Comparison of ENCODE assay signal across 1 cellular context in genomic region chr17:79789943-79790804, GRCh38.
A peak's percentile ranks its signal among the peaks of the same experiment; 100 is the strongest.
TF ChIP-seq lines count a peak whose summit lies in the region.

No MANE protein-coding gene starts in this region.

TF ChIP-seq in HepG2, 621 proteins besides CTCF, POLR2A, EP300 and RAD21 (continued from another document and continues in another):
- TF ChIP-seq, protein P1, sequence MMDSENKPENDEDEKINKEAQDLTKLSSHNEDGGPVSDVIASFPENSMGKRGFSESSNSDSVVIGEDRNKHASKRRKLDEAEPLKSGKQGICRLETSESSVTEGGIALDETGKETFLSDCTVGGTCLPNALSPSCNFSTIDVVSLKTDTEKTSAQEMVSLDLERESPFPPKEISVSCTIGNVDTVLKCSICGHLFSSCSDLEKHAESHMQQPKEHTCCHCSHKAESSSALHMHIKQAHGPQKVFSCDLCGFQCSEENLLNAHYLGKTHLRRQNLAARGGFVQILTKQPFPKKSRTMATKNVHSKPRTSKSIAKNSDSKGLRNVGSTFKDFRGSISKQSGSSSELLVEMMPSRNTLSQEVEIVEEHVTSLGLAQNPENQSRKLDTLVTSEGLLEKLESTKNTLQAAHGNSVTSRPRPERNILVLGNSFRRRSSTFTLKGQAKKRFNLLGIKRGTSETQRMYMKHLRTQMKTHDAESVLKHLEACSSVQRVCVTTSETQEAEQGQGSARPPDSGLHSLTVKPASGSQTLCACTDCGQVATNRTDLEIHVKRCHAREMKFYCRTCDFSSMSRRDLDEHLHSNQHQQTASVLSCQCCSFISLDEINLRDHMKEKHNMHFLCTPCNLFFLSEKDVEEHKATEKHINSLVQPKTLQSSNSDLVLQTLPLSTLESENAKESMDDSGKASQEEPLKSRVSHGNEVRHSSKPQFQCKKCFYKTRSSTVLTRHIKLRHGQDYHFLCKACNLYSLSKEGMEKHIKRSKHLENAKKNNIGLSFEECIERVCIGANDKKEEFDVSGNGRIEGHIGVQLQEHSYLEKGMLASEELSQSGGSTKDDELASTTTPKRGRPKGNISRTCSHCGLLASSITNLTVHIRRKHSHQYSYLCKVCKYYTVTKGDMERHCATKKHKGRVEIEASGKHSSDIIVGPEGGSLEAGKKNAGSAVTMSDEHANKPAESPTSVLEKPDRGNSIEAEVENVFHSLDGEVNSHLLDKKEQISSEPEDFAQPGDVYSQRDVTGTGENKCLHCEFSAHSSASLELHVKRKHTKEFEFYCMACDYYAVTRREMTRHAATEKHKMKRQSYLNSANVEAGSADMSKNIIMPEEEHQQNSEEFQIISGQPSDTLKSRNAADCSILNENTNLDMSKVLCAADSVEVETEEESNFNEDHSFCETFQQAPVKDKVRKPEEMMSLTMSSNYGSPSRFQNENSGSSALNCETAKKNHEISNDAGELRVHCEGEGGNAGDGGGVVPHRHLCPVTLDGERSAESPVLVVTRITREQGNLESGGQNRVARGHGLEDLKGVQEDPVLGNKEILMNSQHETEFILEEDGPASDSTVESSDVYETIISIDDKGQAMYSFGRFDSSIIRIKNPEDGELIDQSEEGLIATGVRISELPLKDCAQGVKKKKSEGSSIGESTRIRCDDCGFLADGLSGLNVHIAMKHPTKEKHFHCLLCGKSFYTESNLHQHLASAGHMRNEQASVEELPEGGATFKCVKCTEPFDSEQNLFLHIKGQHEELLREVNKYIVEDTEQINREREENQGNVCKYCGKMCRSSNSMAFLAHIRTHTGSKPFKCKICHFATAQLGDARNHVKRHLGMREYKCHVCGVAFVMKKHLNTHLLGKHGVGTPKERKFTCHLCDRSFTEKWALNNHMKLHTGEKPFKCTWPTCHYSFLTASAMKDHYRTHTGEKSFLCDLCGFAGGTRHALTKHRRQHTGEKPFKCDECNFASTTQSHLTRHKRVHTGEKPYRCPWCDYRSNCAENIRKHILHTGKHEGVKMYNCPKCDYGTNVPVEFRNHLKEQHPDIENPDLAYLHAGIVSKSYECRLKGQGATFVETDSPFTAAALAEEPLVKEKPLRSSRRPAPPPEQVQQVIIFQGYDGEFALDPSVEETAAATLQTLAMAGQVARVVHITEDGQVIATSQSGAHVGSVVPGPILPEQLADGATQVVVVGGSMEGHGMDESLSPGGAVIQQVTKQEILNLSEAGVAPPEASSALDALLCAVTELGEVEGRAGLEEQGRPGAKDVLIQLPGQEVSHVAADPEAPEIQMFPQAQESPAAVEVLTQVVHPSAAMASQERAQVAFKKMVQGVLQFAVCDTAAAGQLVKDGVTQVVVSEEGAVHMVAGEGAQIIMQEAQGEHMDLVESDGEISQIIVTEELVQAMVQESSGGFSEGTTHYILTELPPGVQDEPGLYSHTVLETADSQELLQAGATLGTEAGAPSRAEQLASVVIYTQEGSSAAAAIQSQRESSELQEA (CRISPR knock-in tag; IDR thresholded peaks at IDR 0.05; ENCODE audit: not compliant biosample characterization), result no peak
- no peak for TF ChIP-seq NFYC (CRISPR knock-in tag; IDR thresholded peaks at IDR 0.05)
- 0 out of 2 replicates have a peak, but pooled peaks have one; percentile 60 for TF ChIP-seq ZBTB10 (CRISPR knock-in tag; IDR thresholded peaks at IDR 0.05; ENCODE audit: borderline replicate concordance)
- TF ChIP-seq ZEB1 (IDR thresholded peaks at IDR 0.05; ENCODE audit: insufficient replicate concordance, low read depth), result no peak
- no peak for TF ChIP-seq PCBP2 (optimal IDR thresholded peaks at IDR 0.05; ENCODE audit: low read depth, low read length, poor library complexity, severe bottlenecking)
- TF ChIP-seq NR1H2 (CRISPR knock-in tag; IDR thresholded peaks at IDR 0.05; ENCODE audit: borderline replicate concordance, low read depth), result no peak
- peak; percentile 85; the same call in 1 of the 2 replicates for TF ChIP-seq RNF2 (conservative IDR thresholded peaks at IDR 0.05; ENCODE audit: low read depth)
- TF ChIP-seq TP53 (CRISPR knock-in tag; conservative IDR thresholded peaks at IDR 0.05), result no peak
- TF ChIP-seq, protein P2, sequence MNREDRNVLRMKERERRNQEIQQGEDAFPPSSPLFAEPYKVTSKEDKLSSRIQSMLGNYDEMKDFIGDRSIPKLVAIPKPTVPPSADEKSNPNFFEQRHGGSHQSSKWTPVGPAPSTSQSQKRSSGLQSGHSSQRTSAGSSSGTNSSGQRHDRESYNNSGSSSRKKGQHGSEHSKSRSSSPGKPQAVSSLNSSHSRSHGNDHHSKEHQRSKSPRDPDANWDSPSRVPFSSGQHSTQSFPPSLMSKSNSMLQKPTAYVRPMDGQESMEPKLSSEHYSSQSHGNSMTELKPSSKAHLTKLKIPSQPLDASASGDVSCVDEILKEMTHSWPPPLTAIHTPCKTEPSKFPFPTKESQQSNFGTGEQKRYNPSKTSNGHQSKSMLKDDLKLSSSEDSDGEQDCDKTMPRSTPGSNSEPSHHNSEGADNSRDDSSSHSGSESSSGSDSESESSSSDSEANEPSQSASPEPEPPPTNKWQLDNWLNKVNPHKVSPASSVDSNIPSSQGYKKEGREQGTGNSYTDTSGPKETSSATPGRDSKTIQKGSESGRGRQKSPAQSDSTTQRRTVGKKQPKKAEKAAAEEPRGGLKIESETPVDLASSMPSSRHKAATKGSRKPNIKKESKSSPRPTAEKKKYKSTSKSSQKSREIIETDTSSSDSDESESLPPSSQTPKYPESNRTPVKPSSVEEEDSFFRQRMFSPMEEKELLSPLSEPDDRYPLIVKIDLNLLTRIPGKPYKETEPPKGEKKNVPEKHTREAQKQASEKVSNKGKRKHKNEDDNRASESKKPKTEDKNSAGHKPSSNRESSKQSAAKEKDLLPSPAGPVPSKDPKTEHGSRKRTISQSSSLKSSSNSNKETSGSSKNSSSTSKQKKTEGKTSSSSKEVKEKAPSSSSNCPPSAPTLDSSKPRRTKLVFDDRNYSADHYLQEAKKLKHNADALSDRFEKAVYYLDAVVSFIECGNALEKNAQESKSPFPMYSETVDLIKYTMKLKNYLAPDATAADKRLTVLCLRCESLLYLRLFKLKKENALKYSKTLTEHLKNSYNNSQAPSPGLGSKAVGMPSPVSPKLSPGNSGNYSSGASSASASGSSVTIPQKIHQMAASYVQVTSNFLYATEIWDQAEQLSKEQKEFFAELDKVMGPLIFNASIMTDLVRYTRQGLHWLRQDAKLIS (CRISPR knock-in tag; IDR thresholded peaks at IDR 0.05), result no peak
- no peak for TF ChIP-seq CREB1 (IDR thresholded peaks at IDR 0.05)
- no peak for TF ChIP-seq CREB1 (CRISPR knock-in tag; IDR thresholded peaks at IDR 0.05)
- no peak for TF ChIP-seq ZNF543 (CRISPR knock-in tag; IDR thresholded peaks at IDR 0.05)
- peak; percentile 14; the same call in 1 of the 2 replicates for TF ChIP-seq ZNF768 (CRISPR knock-in tag; IDR thresholded peaks at IDR 0.05)
- no peak for TF ChIP-seq PREB (CRISPR knock-in tag; IDR thresholded peaks at IDR 0.05)
- no peak for TF ChIP-seq BCLAF1 (IDR thresholded peaks at IDR 0.05)
- no peak for TF ChIP-seq CHD2 (IDR thresholded peaks at IDR 0.05; ENCODE audit: low read depth, low read length)
- no peak for TF ChIP-seq KAT7 (CRISPR knock-in tag; IDR thresholded peaks at IDR 0.05; ENCODE audit: borderline replicate concordance)
- TF ChIP-seq SIN3B (IDR thresholded peaks at IDR 0.05; ENCODE audit: low read length), result no peak
- no peak; the same call in 1 of the 2 replicates for TF ChIP-seq ZNF296 (CRISPR knock-in tag; conservative IDR thresholded peaks at IDR 0.05)
- TF ChIP-seq ZNF382 (CRISPR knock-in tag; IDR thresholded peaks at IDR 0.05; ENCODE audit: borderline replicate concordance), result no peak
- peak; percentile 25; the same call in 1 of the 2 replicates for TF ChIP-seq ZNF773 (CRISPR knock-in tag; IDR thresholded peaks at IDR 0.05; ENCODE audit: borderline replicate concordance)
- TF ChIP-seq ZBTB42 (CRISPR knock-in tag; IDR thresholded peaks at IDR 0.05), result no peak
- TF ChIP-seq ZNF639 (CRISPR knock-in tag; conservative IDR thresholded peaks at IDR 0.05), result no peak
- TF ChIP-seq LCORL (IDR thresholded peaks at IDR 0.05), result no peak
- TF ChIP-seq LCORL (CRISPR knock-in tag; IDR thresholded peaks at IDR 0.05), result peak; percentile 58
- TF ChIP-seq ZNF350 (CRISPR knock-in tag; IDR thresholded peaks at IDR 0.05; ENCODE audit: borderline replicate concordance, low read depth), result no peak
- TF ChIP-seq TMF1 (CRISPR knock-in tag; IDR thresholded peaks at IDR 0.05; ENCODE audit: low read depth), result no peak
- no peak for TF ChIP-seq SMARCE1 (IDR thresholded peaks at IDR 0.05; ENCODE audit: borderline replicate concordance)
- TF ChIP-seq SAFB2 (CRISPR knock-in tag; IDR thresholded peaks at IDR 0.05; ENCODE audit: borderline replicate concordance, low read depth), result peak; percentile 85; the same call in 1 of the 2 replicates
- no peak for TF ChIP-seq MEIS1 (CRISPR knock-in tag; IDR thresholded peaks at IDR 0.05; ENCODE audit: borderline replicate concordance)
- no peak for TF ChIP-seq CCAR2 (optimal IDR thresholded peaks at IDR 0.05; ENCODE audit: low read depth, low read length)
- TF ChIP-seq ATF7-NPFF (CRISPR knock-in tag; IDR thresholded peaks at IDR 0.05; ENCODE audit: low read depth), result no peak
- TF ChIP-seq ZNF674 (CRISPR knock-in tag; IDR thresholded peaks at IDR 0.05; ENCODE audit: low read depth), result no peak
- no peak for TF ChIP-seq ZSCAN29 (CRISPR knock-in tag; conservative IDR thresholded peaks at IDR 0.05)
- TF ChIP-seq, protein P3, sequence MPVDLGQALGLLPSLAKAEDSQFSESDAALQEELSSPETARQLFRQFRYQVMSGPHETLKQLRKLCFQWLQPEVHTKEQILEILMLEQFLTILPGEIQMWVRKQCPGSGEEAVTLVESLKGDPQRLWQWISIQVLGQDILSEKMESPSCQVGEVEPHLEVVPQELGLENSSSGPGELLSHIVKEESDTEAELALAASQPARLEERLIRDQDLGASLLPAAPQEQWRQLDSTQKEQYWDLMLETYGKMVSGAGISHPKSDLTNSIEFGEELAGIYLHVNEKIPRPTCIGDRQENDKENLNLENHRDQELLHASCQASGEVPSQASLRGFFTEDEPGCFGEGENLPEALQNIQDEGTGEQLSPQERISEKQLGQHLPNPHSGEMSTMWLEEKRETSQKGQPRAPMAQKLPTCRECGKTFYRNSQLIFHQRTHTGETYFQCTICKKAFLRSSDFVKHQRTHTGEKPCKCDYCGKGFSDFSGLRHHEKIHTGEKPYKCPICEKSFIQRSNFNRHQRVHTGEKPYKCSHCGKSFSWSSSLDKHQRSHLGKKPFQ (CRISPR knock-in tag; IDR thresholded peaks at IDR 0.05; ENCODE audit: insufficient replicate concordance), result no peak
